21 cellular contexts compared by ENCODE assay signal in the genomic region with DNA sequence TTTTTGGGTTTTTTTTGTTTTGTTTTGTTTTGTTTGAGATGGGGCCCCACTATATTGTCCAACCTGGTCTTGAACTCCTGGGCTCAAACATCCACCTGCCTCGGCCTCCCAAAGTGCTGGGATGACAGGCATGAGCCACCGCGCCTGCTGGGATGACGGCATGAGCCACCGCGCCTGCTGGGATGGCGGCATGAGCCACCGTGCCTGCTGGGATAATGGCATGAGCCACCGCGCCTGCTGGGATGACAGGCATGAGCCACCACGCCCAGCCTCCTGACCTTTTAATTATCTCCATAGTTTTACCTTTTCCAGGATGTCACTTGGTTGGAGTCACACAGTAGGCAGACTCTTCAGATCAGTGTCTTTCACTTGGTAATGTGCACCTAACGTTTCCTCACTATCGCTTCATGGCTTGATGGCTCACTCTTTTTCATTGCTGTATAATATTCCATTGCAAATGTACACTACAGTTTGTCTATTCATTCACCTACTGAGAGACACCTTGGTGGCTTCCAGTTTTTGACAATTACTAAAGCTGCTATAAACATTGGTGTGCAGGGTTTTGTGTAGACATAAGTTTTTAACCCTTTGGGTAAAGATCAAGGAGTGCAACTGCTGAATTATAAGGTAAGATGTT.
"Had no signal": no experiment of that assay in that cellular context is flagged by ENCODE, and none has a peak within 500 bp of the region (broad histone marks: within the 10 kb centered on the region; RNA-seq: fewer than 3 reads in every experiment).

No MANE protein-coding gene starts in this region.

- H3K4me2 ChIP-seq: SK-N-SH had no signal

- H3K4me3 ChIP-seq: body of pancreas, breast epithelium, SJSA1 had no signal

- H3K9ac ChIP-seq: SK-N-SH had no signal

- H3K27ac ChIP-seq: body of pancreas, breast epithelium, SJSA1 had no signal

- H3K4me1 ChIP-seq: breast epithelium had no signal

- H3K36me3 ChIP-seq: breast epithelium, SJSA1 had no signal

- ATAC-seq: activated CD8-positive, alpha-beta T cell treated with anti-CD3 and anti-CD28 coated beads for 36 hours; body of pancreas; Panc1 had no signal

- DNase-seq: activated CD4-positive, alpha-beta T cell treated with anti-CD3 and anti-CD28 coated beads, Interleukin-2, amount 10 ng/mL, durations not matched to agents 24 days and 14 days; activated CD4-positive, alpha-beta T cell treated with anti-CD3 and anti-CD28 coated beads, Interleukin-2, amount 50 U/mL, for 4 hours; activated CD8-positive, alpha-beta T cell treated with anti-CD3 and anti-CD28 coated beads for 36 hours; activated gamma-delta T cell; activated naive CD4-positive, alpha-beta T cell treated with Interleukin-2 at 50 U/mL for 16 hours; activated naive CD8-positive, alpha-beta T cell treated with anti-CD3 and anti-CD28 coated beads, Interleukin-2, amount 10 ng/mL, durations not matched to agents 7 days and 5 days; activated T-cell treated with anti-CD3 and anti-CD28 coated beads, Interleukin-2, amount 50 U/mL, for 24 hours; body of pancreas; NCI-H1092 treated with DMSO at 0.1 percent for 48 hours; NCI-H1436; NCI-H187 treated with DMSO at 0.1 percent for 48 hours; NCI-H2081; NCI-H2171 treated with DMSO at 0.1 percent for 48 hours; NCI-H2227 treated with DMSO at 0.1 percent for 48 hours; NCI-H446; NCI-H510A treated with DMSO at 0.1 percent for 48 hours; SHP77 treated with DMSO at 0.1 percent for 48 hours; SK-N-SH had no signal

- H3K27me3 ChIP-seq: body of pancreas, breast epithelium, SJSA1 had no signal

- H3K9me3 ChIP-seq: body of pancreas, breast epithelium, SJSA1, SK-N-SH had no signal
